17 cellular contexts compared by ENCODE assay signal in genomic region chr2:201831469-201831868, GRCh38.
DNase-seq lines count a peak whose midpoint lies in the region; ATAC-seq and TF ChIP-seq lines count a peak whose summit lies in the region.
"Had no signal": no experiment of that assay in that cellular context is flagged by ENCODE, and none has a peak within 500 bp of the region (broad histone marks: within the 10 kb centered on the region; RNA-seq: fewer than 3 reads in every experiment).

No MANE protein-coding gene starts in this region.

- H3K27me3 Mint-ChIP-seq in stimulated activated naive CD8-positive, alpha-beta T cell treated with anti-CD3 and anti-CD28 coated beads, Interleukin-15, amount 100 ng/mL, for 72 hours: no peaks in the 10 kb centered on the region

- H3K9me3 Mint-ChIP-seq in stimulated activated naive CD8-positive, alpha-beta T cell treated with anti-CD3 and anti-CD28 coated beads, Interleukin-15, amount 100 ng/mL, for 72 hours: no peaks in the 10 kb centered on the region
- H3K9me3 Mint-ChIP-seq: activated naive CD4-positive, alpha-beta T cell treated with anti-CD3 and anti-CD28 coated beads, Interleukin-2, amount 10 ng/mL, durations not matched to agents 7 days and 5 days; CD8-positive, alpha-beta memory T cell; neural progenitor cell had no signal

- ATAC-seq in stimulated activated naive CD8-positive, alpha-beta T cell treated with anti-CD3 and anti-CD28 coated beads, Interleukin-15, amount 100 ng/mL, for 72 hours: peak; percentile 39
- ATAC-seq in stimulated activated naive CD8-positive, alpha-beta T cell treated with anti-CD3 and anti-CD28 coated beads, Interleukin-15, Interleukin-2, amounts not matched to agents 100 U/mL and 50 U/mL, for 24 hours: no peak
- ATAC-seq in GM18505 (IDR thresholded peaks at IDR 0.05; ENCODE audit: unreplicated experiment): no peak
- ATAC-seq: right lobe of liver had no signal

- no peak overlapping the region for H3K4me3 Mint-ChIP-seq in stimulated activated naive CD8-positive, alpha-beta T cell treated with anti-CD3 and anti-CD28 coated beads, Interleukin-15, amount 100 ng/mL, for 72 hours
- H3K4me3 Mint-ChIP-seq: activated naive CD4-positive, alpha-beta T cell treated with anti-CD3 and anti-CD28 coated beads, Interleukin-2, amount 10 ng/mL, durations not matched to agents 7 days and 5 days; CD8-positive, alpha-beta memory T cell; neural progenitor cell had no signal

- no peak for TF ChIP-seq POLR2A in GM18505 (IDR thresholded peaks at IDR 0.05; ENCODE audit: borderline replicate concordance, extremely low read depth, insufficient read depth, insufficient read length)

- H3K27ac Mint-ChIP-seq in stimulated activated naive CD8-positive, alpha-beta T cell treated with anti-CD3 and anti-CD28 coated beads, Interleukin-15, amount 100 ng/mL, for 72 hours: peak overlapping the region in 1 of 2 donors; percentile 5
- H3K27ac Mint-ChIP-seq: activated naive CD4-positive, alpha-beta T cell treated with anti-CD3 and anti-CD28 coated beads, Interleukin-2, amount 10 ng/mL, durations not matched to agents 7 days and 5 days; neural progenitor cell had no signal

- H3K4me1 Mint-ChIP-seq in stimulated activated naive CD8-positive, alpha-beta T cell treated with anti-CD3 and anti-CD28 coated beads, Interleukin-15, amount 100 ng/mL, for 72 hours: no peaks in the 10 kb centered on the region
- H3K4me1 Mint-ChIP-seq: activated naive CD4-positive, alpha-beta T cell treated with anti-CD3 and anti-CD28 coated beads, Interleukin-2, amount 10 ng/mL, durations not matched to agents 7 days and 5 days; CD8-positive, alpha-beta memory T cell; neural progenitor cell had no signal

- DNase-seq in stimulated activated naive CD8-positive, alpha-beta T cell treated with anti-CD3 and anti-CD28 coated beads, Interleukin-15, amount 100 ng/mL, for 72 hours: no peak
- no peak for DNase-seq in stimulated activated naive CD8-positive, alpha-beta T cell treated with anti-CD3 and anti-CD28 coated beads, Interleukin-15, Interleukin-2, amounts not matched to agents 100 U/mL and 50 U/mL, for 24 hours
- DNase-seq in amniotic stem cell (lab: John Stamatoyannopoulos, UW): peak; percentile 29
- peak; percentile 66 for DNase-seq in hepatic stellate cell (ENCODE audit: low spot score)
- DNase-seq in NCI-H187 treated with DMSO at 0.1 percent for 48 hours (lab: John Stamatoyannopoulos, UW): no peak
- no peak for DNase-seq in anterior cingulate cortex (lab: John Stamatoyannopoulos, UW)
- DNase-seq in T-helper 2 cell: no peak
- DNase-seq: activated CD4-positive, alpha-beta T cell treated with anti-CD3 and anti-CD28 coated beads for 48 hours; activated CD8-positive, alpha-beta memory T cell treated with anti-CD3 and anti-CD28 coated beads, Interleukin-2, amount 50 U/mL, for 48 hours; activated naive CD4-positive, alpha-beta T cell treated with anti-CD3 and anti-CD28 coated beads, Interleukin-2, amount 10 ng/mL, durations not matched to agents 7 days and 5 days; CD8-positive, alpha-beta memory T cell; central memory CD4-positive, alpha-beta T cell; NCI-H1092 treated with DMSO at 0.1 percent for 48 hours; right lobe of liver; stimulated activated CD4-positive, alpha-beta T cell treated with anti-CD3 and anti-CD28 coated beads, Interleukin-4, amount 100 ng/mL, for 1 hour had no signal

Comparison
In these comparisons a context has a peak if more than half of its experiments do, and no peak if none do; other contexts are left out.
1. DNase-seq: peak in amniotic stem cell (single experiment) and hepatic stellate cell (single experiment); none in stimulated activated naive CD8-positive, alpha-beta T cell treated with anti-CD3 and anti-CD28 coated beads, Interleukin-15, amount 100 ng/mL, for 72 hours (0 of 2), stimulated activated naive CD8-positive, alpha-beta T cell treated with anti-CD3 and anti-CD28 coated beads, Interleukin-15, Interleukin-2, amounts not matched to agents 100 U/mL and 50 U/mL, for 24 hours (single experiment), NCI-H187 treated with DMSO at 0.1 percent for 48 hours (single experiment), anterior cingulate cortex (0 of 58) and T-helper 2 cell (0 of 5).